Comparison of ENCODE assay signal across 24 cellular contexts in genomic region chr5:111743521-111743920, GRCh38. TPM values are rescaled to one million over a fixed set of nuclear protein-coding genes. Genes with fewer than 3 reads are reported as not detected.
A peak's percentile ranks its signal among the peaks of the same experiment; 100 is the strongest.
DNase-seq lines count a peak whose midpoint lies in the region; ATAC-seq, FAIRE-seq and TF ChIP-seq lines count a peak whose summit lies in the region.
"Had no signal": no experiment of that assay in that cellular context is flagged by ENCODE, and none has a peak within 500 bp of the region (broad histone marks: within the 10 kb centered on the region; RNA-seq: fewer than 3 reads in every experiment).

No MANE protein-coding gene starts in this region.

- H3K79me1 ChIP-seq in IMR-90 (ENCODE audit: low read depth in 1 of 2, low read length in 2 of 2): peaks cover 24 to 56% of the 10 kb centered on the region in 2 experiments

- no peaks in the 10 kb centered on the region for H3K9me3 ChIP-seq in IMR-90 (ENCODE audit: control insufficient read depth, insufficient read depth, low read length)
- no peaks in the 10 kb centered on the region for H3K9me3 ChIP-seq in HepG2 (ENCODE audit: low read length)
- H3K9me3 ChIP-seq in small intestine (ENCODE audit: control insufficient read depth, low read depth): no peaks in the 10 kb centered on the region
- H3K9me3 ChIP-seq in spleen: no peaks in the 10 kb centered on the region
- H3K9me3 ChIP-seq: heart right ventricle, SJSA1 had no signal

- peaks cover 32% of the 10 kb centered on the region for H3K4me1 ChIP-seq in IMR-90 (ENCODE audit: control insufficient read depth, insufficient read depth, low read length)
- H3K4me1 ChIP-seq in HepG2 (ENCODE audit: insufficient read depth, low read length): peaks cover 63% of the 10 kb centered on the region
- peaks cover 0 to 4% of the 10 kb centered on the region in 2 donors for H3K4me1 ChIP-seq in small intestine (ENCODE audit: control insufficient read depth in 2 of 2, insufficient read depth in 1 of 2, low read depth in 1 of 2, low read length in 1 of 2)
- peaks cover 0 to 32% (median 17%) of the 10 kb centered on the region in 6 donors for H3K4me1 ChIP-seq in spleen

- H4K8ac ChIP-seq in IMR-90 (ENCODE audit: low read depth in 2 of 2, low read length in 2 of 2): peak overlapping the region in 1 of 2 experiments; percentile 42; a peak in 1 of 4 replicates

- no peak overlapping the region for H3K9ac ChIP-seq in IMR-90 (ENCODE audit: low read depth, low read length)
- 0 out of 2 replicates have a peak overlapping the region, but pooled peaks have one; percentile 19 for H3K9ac ChIP-seq in HepG2 (ENCODE audit: insufficient read depth, low read depth, low read length)
- H3K9ac ChIP-seq: parathyroid adenoma had no signal

- FAIRE-seq in HepG2 (lab: Jason Lieb, UNC): no peak
- FAIRE-seq in small intestine (lab: Jason Lieb, UNC): no peak
- FAIRE-seq: colon, GM12878 had no signal

- dilution Hi-C loops in IMR-90 (cut with HindIII; ENCODE audit: low sequenced_read_pairs, unreplicated experiment): no loop called here

- H3K27ac ChIP-seq in IMR-90 (ENCODE audit: insufficient read depth, low read length): peak overlapping the region; percentile 21; the same call in 1 of the 2 replicates
- peak overlapping the region; percentile 41 for H3K27ac ChIP-seq in brain microvascular endothelial cell
- peak overlapping the region; percentile 93 for H3K27ac ChIP-seq in HepG2 (ENCODE audit: extremely low read length, insufficient read depth, low read length)
- H3K27ac ChIP-seq in small intestine (ENCODE audit: low read depth in 1 of 2, low read length in 1 of 2): no peak overlapping the region
- peak overlapping the region in 2 of 8 donors; percentile 73 to 79 for H3K27ac ChIP-seq in spleen
- H3K27ac ChIP-seq: parathyroid adenoma, PC-9, SJSA1 had no signal

- no peak overlapping the region for H2AK9ac ChIP-seq in IMR-90 (replicated peaks; ENCODE audit: low read depth, low read length, poor library complexity)

- H3K4ac ChIP-seq in IMR-90 (ENCODE audit: low read depth, low read length): no peak overlapping the region

- H2BK120ac ChIP-seq in IMR-90 (ENCODE audit: low read depth, low read length): no peak overlapping the region

- H3K18ac ChIP-seq in IMR-90 (ENCODE audit: low read depth, low read length): no peak overlapping the region

- H2AK5ac ChIP-seq in IMR-90 (ENCODE audit: low read depth, low read length): no peak overlapping the region

- peak overlapping the region; percentile 71 for H3K27ac Mint-ChIP-seq in type B pancreatic cell
- H3K27ac Mint-ChIP-seq: activated CD4-positive, alpha-beta T cell treated with anti-CD3 and anti-CD28 coated beads, Interleukin-2, amount 10 ng/mL, durations not matched to agents 24 days and 14 days; activated CD8-positive, alpha-beta memory T cell treated with anti-CD3 and anti-CD28 coated beads, Interleukin-2, amount 10 ng/mL, durations not matched to agents 7 days and 5 days; activated naive CD8-positive, alpha-beta T cell treated with anti-CD3 and anti-CD28 coated beads for 36 hours; CD8-positive, alpha-beta memory T cell; stimulated activated naive B cell treated with anti-CD40 and anti-IgM and Interleukin-4, amounts not matched to agents 10 μg/mL and 1 μg/mL and 100 μg/mL, for 72 hours had no signal

- H2BK5ac ChIP-seq in IMR-90 (ENCODE audit: low read depth, low read length, poor library complexity, severe bottlenecking): peak overlapping the region; percentile 81

- H3K4me3 ChIP-seq in IMR-90 (ENCODE audit: insufficient read depth, low read depth, low read length) (no peak overlapping the region), brain microvascular endothelial cell (ENCODE audit: low read depth, low read length) (no peak overlapping the region), HepG2 (replicated peaks in 1 of 3; ENCODE audit: insufficient read depth in 1 of 3, low read depth in 2 of 3, low read length in 3 of 3) (peak overlapping the region in 2 of 3 experiments; percentile 40 to 51; a peak in 2 of 6 replicates), small intestine (ENCODE audit: low read depth in 1 of 2, low read length in 2 of 2) (no peak overlapping the region), spleen (no peak overlapping the region)
- H3K4me3 ChIP-seq: GM12878, PC-9, SJSA1 had no signal

- peaks cover 19% of the 10 kb centered on the region for H3K36me3 Mint-ChIP-seq in type B pancreatic cell
- H3K36me3 Mint-ChIP-seq: activated CD8-positive, alpha-beta memory T cell treated with anti-CD3 and anti-CD28 coated beads, Interleukin-2, amount 10 ng/mL, durations not matched to agents 7 days and 5 days; CD8-positive, alpha-beta memory T cell; stimulated activated naive B cell treated with anti-CD40 and anti-IgM and Interleukin-4, amounts not matched to agents 10 μg/mL and 1 μg/mL and 100 μg/mL, for 72 hours had no signal

- H3K27me3 ChIP-seq in IMR-90 (ENCODE audit: control insufficient read depth, insufficient read depth, low read length) (no peaks in the 10 kb centered on the region), brain microvascular endothelial cell (replicated peaks) (no peaks in the 10 kb centered on the region), HepG2 (ENCODE audit: control insufficient read depth in 1 of 2, insufficient read depth in 2 of 2, low read length in 2 of 2) (no peaks in the 10 kb centered on the region), small intestine (ENCODE audit: control insufficient read depth in 2 of 2, insufficient read depth in 2 of 2, low read length in 2 of 2) (no peaks in the 10 kb centered on the region), spleen (replicated peaks in 1 of 7) (no peaks in the 10 kb centered on the region)
- H3K27me3 ChIP-seq: heart right ventricle, SJSA1 had no signal

- H3K56ac ChIP-seq in IMR-90 (ENCODE audit: extremely low read depth, insufficient read depth, low read length): no peak overlapping the region

- H3K23ac ChIP-seq in IMR-90 (ENCODE audit: low read depth, low read length): no peak overlapping the region

- POLR2A ChIA-PET in IMR-90 (lab: Charles Lee; ENCODE audit: unreplicated experiment): no interaction called here
- POLR2A ChIA-PET in HepG2 (lab: Yijun Ruan, JAX): interaction anchor here (5.5 kb wide), 1 partner anchor 13 kb away, joined by 85 read pairs; the partner anchor contains the start of gene NREP

- no peak overlapping the region for H2BK20ac ChIP-seq in IMR-90 (ENCODE audit: low read depth, low read length)

- no peak overlapping the region for H4K91ac ChIP-seq in IMR-90 (ENCODE audit: insufficient read depth, low read depth, low read length)

- in situ Hi-C loops in IMR-90 (cut with MboI; ENCODE audit: low sequenced_read_pairs) (loop anchor here (5.0 kb wide), 1 partner anchor 254 kb away; no protein-coding TSS in a partner anchor), brain microvascular endothelial cell (cut with HindIII; ENCODE audit: low pct_ligation_motif_present, low sequenced_read_pairs) (loop anchor here (25.0 kb wide), 1 partner anchor 219 kb away; no protein-coding TSS in a partner anchor), HepG2 (cut with HindIII; ENCODE audit: extremely low pct_ligation_motif_present, low pct_unique_long_range_greater_than_20kb) (no loop called here)

- TF ChIP-seq RAD21 in IMR-90 (IDR thresholded peaks at IDR 0.05; ENCODE audit: low read length) (no peak), HepG2 (CRISPR knock-in tag; IDR thresholded peaks at IDR 0.05) (no peak)

- WGBS in IMR-90 (ENCODE audit: extremely low coverage in 2 of 2, insufficient read length in 1 of 2), 2 experiments: no CpG with 5 or more reads among the region's 2 CpGs
- 83% methylated on average over 2 of the region's 2 CpGs for WGBS in HepG2 (ENCODE audit: low lambda C conversion rate)
- WGBS in small intestine, 3 donors: 44 to 54% (median 50%) methylated on average over 2 of the region's 2 CpGs
- 50 to 75% (median 70%) methylated on average over 2 of the region's 2 CpGs for WGBS in spleen, 5 donors

- H3K27me3 Mint-ChIP-seq in type B pancreatic cell: no peaks in the 10 kb centered on the region
- H3K27me3 Mint-ChIP-seq: activated CD4-positive, alpha-beta T cell treated with anti-CD3 and anti-CD28 coated beads, Interleukin-2, amount 10 ng/mL, durations not matched to agents 24 days and 14 days; stimulated activated naive B cell treated with anti-CD40 and anti-IgM and Interleukin-4, amounts not matched to agents 10 μg/mL and 1 μg/mL and 100 μg/mL, for 72 hours had no signal

- H3K79me2 ChIP-seq in HepG2 (ENCODE audit: insufficient read depth, low read length): peaks cover 10% of the 10 kb centered on the region
- H3K79me2 ChIP-seq: parathyroid adenoma had no signal

- TF ChIP-seq EP300 in HepG2 (IDR thresholded peaks at IDR 0.05; ENCODE audit: low read depth in 2 of 2, low read length in 2 of 2) (no peak), HepG2 (CRISPR knock-in tag; IDR thresholded peaks at IDR 0.05; ENCODE audit: borderline replicate concordance) (no peak)

- TF ChIP-seq POLR2A in IMR-90 (IDR thresholded peaks at IDR 0.05; ENCODE audit: low read depth, low read length) (no peak), HepG2 (IDR thresholded peaks at IDR 0.05; ENCODE audit: insufficient read depth in 1 of 2, low read depth in 2 of 2, low read length in 2 of 2) (no peak), spleen (IDR thresholded peaks at IDR 0.05) (no peak)

- H3K9me1 ChIP-seq in IMR-90 (ENCODE audit: insufficient read depth, low read length): peaks cover 19% of the 10 kb centered on the region

- peak overlapping the region; percentile 9 for H3K4me3 Mint-ChIP-seq in type B pancreatic cell
- H3K4me3 Mint-ChIP-seq: activated CD8-positive, alpha-beta memory T cell treated with anti-CD3 and anti-CD28 coated beads, Interleukin-2, amount 10 ng/mL, durations not matched to agents 7 days and 5 days; activated naive CD8-positive, alpha-beta T cell treated with anti-CD3 and anti-CD28 coated beads for 36 hours; CD8-positive, alpha-beta memory T cell; stimulated activated naive B cell treated with anti-CD40 and anti-IgM and Interleukin-4, amounts not matched to agents 10 μg/mL and 1 μg/mL and 100 μg/mL, for 72 hours had no signal

- no peak overlapping the region for H4K5ac ChIP-seq in IMR-90 (ENCODE audit: low read depth, low read length)

- no peak overlapping the region; the same call in 2 of the 3 replicates for H2BK15ac ChIP-seq in IMR-90 (ENCODE audit: low read depth, low read length)

- H3K4me2 ChIP-seq in IMR-90 (ENCODE audit: low read depth, low read length) (peak overlapping the region; percentile 28; the same call in 1 of the 2 replicates), HepG2 (ENCODE audit: low read depth, low read length) (peak overlapping the region; percentile 92)
- H3K4me2 ChIP-seq: PC-9 had no signal

- no peak overlapping the region for H3K14ac ChIP-seq in IMR-90 (replicated peaks; ENCODE audit: low read depth, low read length)

- TF ChIP-seq CTCF in IMR-90 (conservative IDR thresholded peaks at IDR 0.05; ENCODE audit: low read depth, low read length) (no peak), brain microvascular endothelial cell (IDR thresholded peaks at IDR 0.05; ENCODE audit: low read depth, low read length, missing control alignments) (no peak), HepG2 (CRISPR knock-in tag; IDR thresholded peaks at IDR 0.05) (no peak), type B pancreatic cell (conservative IDR thresholded peaks at IDR 0.05) (no peak), spleen (IDR thresholded peaks at IDR 0.05 in 8 of 11, conservative IDR thresholded peaks at IDR 0.05 in 3 of 11) (no peak)

- CTCF ChIA-PET in IMR-90 (lab: Yijun Ruan, JAX) (interaction anchor here (0.9 kb wide), 1 partner anchor 193 kb away, joined by 3 read pairs; no protein-coding TSS in a partner anchor), HepG2 (lab: Yijun Ruan, JAX; ENCODE audit: low intra/inter-chr PET ratio, low total read pairs) (no interaction called here)

- H3K9me3 Mint-ChIP-seq in type B pancreatic cell: no peaks in the 10 kb centered on the region
- H3K9me3 Mint-ChIP-seq: activated CD4-positive, alpha-beta T cell treated with anti-CD3 and anti-CD28 coated beads, Interleukin-2, amount 10 ng/mL, durations not matched to agents 24 days and 14 days; activated naive CD8-positive, alpha-beta T cell treated with anti-CD3 and anti-CD28 coated beads for 36 hours; CD8-positive, alpha-beta memory T cell; naive thymus-derived CD4-positive, alpha-beta T cell had no signal

- H3K36me3 ChIP-seq in IMR-90 (ENCODE audit: control insufficient read depth, insufficient read depth, low read length): no peaks in the 10 kb centered on the region
- peaks cover 5% of the 10 kb centered on the region for H3K36me3 ChIP-seq in brain microvascular endothelial cell (replicated peaks)
- no peaks in the 10 kb centered on the region for H3K36me3 ChIP-seq in HepG2 (replicated peaks in 1 of 2; ENCODE audit: control insufficient read depth in 1 of 2, insufficient read depth in 2 of 2, low read length in 2 of 2)
- no peaks in the 10 kb centered on the region for H3K36me3 ChIP-seq in small intestine (ENCODE audit: control insufficient read depth in 2 of 2, insufficient read depth in 2 of 2, low read length in 2 of 2)
- H3K36me3 ChIP-seq in spleen: no peaks in the 10 kb centered on the region
- H3K36me3 ChIP-seq: heart right ventricle, SJSA1 had no signal

- no peaks in the 10 kb centered on the region for H4K20me1 ChIP-seq in IMR-90 (ENCODE audit: insufficient read depth, low read length)
- no peaks in the 10 kb centered on the region for H4K20me1 ChIP-seq in HepG2 (ENCODE audit: insufficient read depth, low read length)

- no peak for DNase-seq in IMR-90
- no peak for DNase-seq in brain microvascular endothelial cell
- no peak for DNase-seq in HepG2 (ENCODE audit: low spot score)
- no peak for DNase-seq in type B pancreatic cell (ENCODE audit: extremely low spot score, unreplicated experiment)
- no peak for DNase-seq in small intestine
- no peak for DNase-seq in spleen
- DNase-seq: activated CD8-positive, alpha-beta memory T cell treated with anti-CD3 and anti-CD28 coated beads, Interleukin-2, amount 10 ng/mL, durations not matched to agents 7 days and 5 days; activated naive CD8-positive, alpha-beta T cell treated with anti-CD3 and anti-CD28 coated beads for 36 hours; AML-193; CD8-positive, alpha-beta memory T cell; effector memory CD4-positive, alpha-beta T cell; heart right ventricle; naive thymus-derived CD4-positive, alpha-beta T cell; NCI-H2029; NCI-H226; PC-9; stimulated activated CD4-positive, alpha-beta T cell treated with anti-CD3 and anti-CD28 coated beads, Interleukin-2, amount 100 ng/mL, for 48 hours; stimulated activated naive B cell treated with anti-CD40 and anti-IgM and Interleukin-4, amounts not matched to agents 10 μg/mL and 1 μg/mL and 100 μg/mL, for 72 hours had no signal

- BruUV-seq in IMR-90 (replicated peaks; lab: Mats Ljungman, UMichigan) (no TSS peak), HepG2 (replicated peaks; lab: Mats Ljungman, UMichigan) (no TSS peak)

- H2AFZ ChIP-seq in IMR-90 (replicated peaks; ENCODE audit: low read length, poor library complexity) (no peak overlapping the region), HepG2 (ENCODE audit: low read length) (no peak overlapping the region)
- H2AFZ ChIP-seq: PC-9 had no signal

- ATAC-seq in IMR-90 (ENCODE audit: low read depth) (no peak), HepG2 (no peak), GM18498 (IDR thresholded peaks at IDR 0.05; ENCODE audit: unreplicated experiment) (no peak)
- ATAC-seq: activated CD8-positive, alpha-beta memory T cell treated with anti-CD3 and anti-CD28 coated beads, Interleukin-2, amount 10 ng/mL, durations not matched to agents 7 days and 5 days; GM12878; naive thymus-derived CD4-positive, alpha-beta T cell; stimulated activated naive B cell treated with anti-CD40 and anti-IgM and Interleukin-4, amounts not matched to agents 10 μg/mL and 1 μg/mL and 100 μg/mL, for 72 hours had no signal

- peaks cover 75% of the 10 kb centered on the region for H3K4me1 Mint-ChIP-seq in type B pancreatic cell (ENCODE audit: unreplicated experiment)

- intact Hi-C loops in IMR-90 (cut with micrococcal nuclease): loop anchor here (2.0 kb wide), 1 partner anchor 403 kb away; no protein-coding TSS in a partner anchor
- intact Hi-C loops in HepG2 (cut with micrococcal nuclease; ENCODE audit: unreplicated experiment): loop anchor here (5.0 kb wide), 2 partner anchors 41 to 231 kb away; partner anchors contain the start of gene STARD4
- intact Hi-C loops in spleen (cut with DNase I; ENCODE audit: low total_unique reads): no loop called here

RNA-seq across cellular contexts. Expression of gene NREP, which starts 13.5 kb away (rescaled TPM):
- 178 and 234 TPM in 2 replicates for total RNA-seq in IMR-90 (2012; rRNA removed)
- polyA plus RNA-seq in IMR-90 (2012; rRNA removed): 246 and 277 TPM in 2 replicates
- 42.7 and 48.6 TPM in 2 replicates for polyA plus RNA-seq in IMR-90 (2012; cell fraction: cytosol; rRNA removed)
- 62.1 and 406 TPM in 2 replicates for polyA plus RNA-seq in IMR-90 (2012; cell fraction: nucleus; rRNA removed; ENCODE audit: low replicate concordance)
- total RNA-seq in HepG2 (2016; rRNA removed; fragmentation: Illumina TruSeq; extraction: Trizol): 40.5 and 48.5 TPM in 2 replicates
- 18.2 and 18.5 TPM in 2 replicates for total RNA-seq in HepG2 (2016; cell fraction: cytosol; rRNA removed; fragmentation: Illumina TruSeq; extraction: Trizol; ENCODE audit: low read depth)
- 44.8 and 48.2 TPM in 2 replicates for total RNA-seq in HepG2 (2016; cell fraction: insoluble cytoplasmic fraction; rRNA removed; fragmentation: Illumina TruSeq; extraction: Trizol)
- 49.5 and 57.7 TPM in 2 replicates for total RNA-seq in HepG2 (2016; cell fraction: membrane; rRNA removed; fragmentation: Illumina TruSeq; extraction: Trizol)
- 58.0 and 67.1 TPM in 2 replicates for total RNA-seq in HepG2 (2016; cell fraction: nucleus; rRNA removed; fragmentation: Illumina TruSeq; extraction: Trizol)
- polyA plus RNA-seq in HepG2 (2011; rRNA removed): 82.8 and 102 TPM in 2 replicates
- 49.1 and 88.7 TPM in 2 replicates for polyA plus RNA-seq in HepG2 (2011; cell fraction: cytosol; rRNA removed)
- polyA plus RNA-seq in HepG2 (2011; cell fraction: nucleus; rRNA removed): 69.7 and 94.1 TPM in 2 replicates
- 38.1 and 86.3 TPM in 2 replicates for polyA plus RNA-seq in HepG2 (2012)
- 33.5 and 45.5 TPM in 2 replicates for polyA plus RNA-seq in HepG2 (2016; cell fraction: cytosol; fragmentation: Illumina TruSeq; extraction: Trizol; ENCODE audit: low read depth)
- 76.1 and 85.1 TPM in 2 replicates for polyA plus RNA-seq in HepG2 (2016; cell fraction: insoluble cytoplasmic fraction; fragmentation: Illumina TruSeq; extraction: Trizol; ENCODE audit: low read depth)
- 81.9 and 92.8 TPM in 2 replicates for polyA plus RNA-seq in HepG2 (2016; cell fraction: membrane; fragmentation: Illumina TruSeq; extraction: Trizol; ENCODE audit: low read depth)
- 58.3 and 64.9 TPM in 2 replicates for polyA plus RNA-seq in HepG2 (2016; cell fraction: nucleus; fragmentation: Illumina TruSeq; extraction: Trizol; ENCODE audit: insufficient read depth, low read depth)
- polyA minus RNA-seq in HepG2 (2011; rRNA and poly(A)+ RNA removed; ENCODE audit: low replicate concordance): 2.7 and 49.0 TPM in 2 replicates
- polyA minus RNA-seq in HepG2 (2011; cell fraction: cytosol; rRNA and poly(A)+ RNA removed): 29.4 and 31.1 TPM in 2 replicates
- 280 and 293 TPM in 2 replicates for polyA minus RNA-seq in HepG2 (2011; cell fraction: nucleus; rRNA and poly(A)+ RNA removed)
- 139 and 462 TPM in 2 replicates for total RNA-seq in type B pancreatic cell (ENCODE audit: low replicate concordance)
- 10 to 100 TPM in 1 of 3 donors, 1 to 10 TPM in 2; 1.8 to 16.0 (median 4.1) TPM for polyA plus RNA-seq in small intestine
- 10 to 100 TPM; 22.4 to 54.5 (median 37.4) TPM for total RNA-seq in spleen
- polyA plus RNA-seq in spleen: 10 to 100 TPM; 12.9 to 31.7 (median 21.0) TPM
- total RNA-seq: PC-9 had no signal

Comparison
In these comparisons a context has a peak if more than half of its experiments do, and no peak if none do; other contexts are left out.
1. H3K27ac ChIP-seq: peak in IMR-90 (single experiment), brain microvascular endothelial cell (single experiment) and HepG2 (single experiment); none in small intestine (0 of 2).
2. H3K4me3 ChIP-seq: peak in HepG2 (2 of 3); none in IMR-90 (single experiment), brain microvascular endothelial cell (single experiment), small intestine (0 of 2) and spleen (0 of 8).